In the genomic region with DNA sequence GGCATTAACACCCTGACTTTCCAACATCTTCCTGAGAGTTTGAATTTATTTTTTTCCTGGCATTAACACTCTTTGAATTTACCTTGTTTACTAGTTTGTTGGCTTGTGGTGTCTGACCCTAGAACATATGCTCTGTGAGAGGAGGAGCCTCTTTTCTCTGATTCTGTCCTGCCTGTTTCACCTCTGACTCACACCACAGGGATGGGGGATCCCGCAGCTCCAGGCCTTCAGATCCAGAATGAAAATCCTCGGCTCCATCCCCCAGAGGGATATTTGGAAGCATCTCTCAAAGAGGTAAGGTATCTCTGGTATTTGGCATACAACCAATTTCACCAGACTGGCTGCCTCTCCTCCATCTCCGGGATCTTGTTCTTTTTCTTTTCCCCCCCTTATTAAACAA, we compare ENCODE assay signal across 24 cellular contexts.
DNase-seq lines count a peak whose midpoint lies in the region; ATAC-seq and TF ChIP-seq lines count a peak whose summit lies in the region.
"Had no signal": no experiment of that assay in that cellular context is flagged by ENCODE, and none has a peak within 500 bp of the region (broad histone marks: within the 10 kb centered on the region; RNA-seq: fewer than 3 reads in every experiment).

No MANE protein-coding gene starts in this region.

- H3K14ac ChIP-seq in trophoblast cell (ENCODE audit: low read length) = no peak overlapping the region

- no CpG with 5 or more reads among the region's 3 CpGs for WGBS in trophoblast cell (ENCODE audit: extremely low coverage, insufficient coverage, insufficient read length)

- intact Hi-C loops in CD4-positive, alpha-beta T cell (cut with DNase I, micrococcal nuclease) = no loop called here

- H3K4me1 Mint-ChIP-seq in CD4-positive, alpha-beta T cell (ENCODE audit: low read depth) = no peaks in the 10 kb centered on the region
- H3K4me1 Mint-ChIP-seq in stimulated activated naive CD8-positive, alpha-beta T cell treated with anti-CD3 and anti-CD28 coated beads, Interleukin-15, amount 100 ng/mL, for 72 hours = no peaks in the 10 kb centered on the region
- H3K4me1 Mint-ChIP-seq: activated naive CD4-positive, alpha-beta T cell treated with anti-CD3 and anti-CD28 coated beads, Interleukin-2, amount 10 ng/mL, durations not matched to agents 7 days and 5 days had no signal

- H3K27me3 Mint-ChIP-seq in CD4-positive, alpha-beta T cell = no peaks in the 10 kb centered on the region
- no peaks in the 10 kb centered on the region for H3K27me3 Mint-ChIP-seq in stimulated activated naive CD8-positive, alpha-beta T cell treated with anti-CD3 and anti-CD28 coated beads, Interleukin-15, amount 100 ng/mL, for 72 hours
- H3K27me3 Mint-ChIP-seq: activated naive CD4-positive, alpha-beta T cell treated with anti-CD3 and anti-CD28 coated beads, Interleukin-2, amount 10 ng/mL, durations not matched to agents 7 days and 5 days; activated T-cell treated with anti-CD3 and anti-CD28 coated beads, Interleukin-2, amount 50 U/mL, for 24 hours had no signal

- H2BK120ac ChIP-seq in trophoblast cell (ENCODE audit: insufficient read depth, low read length, poor library complexity) = no peak overlapping the region

- H3K23ac ChIP-seq in trophoblast cell (ENCODE audit: low read length) = no peak overlapping the region

- H3K18ac ChIP-seq in trophoblast cell (ENCODE audit: low read length) = no peak overlapping the region

- ATAC-seq in CD4-positive, alpha-beta T cell (ENCODE audit: poor library complexity) = no peak
- ATAC-seq in stimulated activated naive CD8-positive, alpha-beta T cell treated with anti-CD3 and anti-CD28 coated beads, Interleukin-15, amount 100 ng/mL, for 72 hours = no peak
- ATAC-seq in GM21528 (IDR thresholded peaks at IDR 0.05; ENCODE audit: low FRiP score, unreplicated experiment) = no peak

- H3K4ac ChIP-seq in trophoblast cell (ENCODE audit: low read depth, low read length) = no peak overlapping the region

- no peak for TF ChIP-seq CTCF in fibroblast of mammary gland (conservative IDR thresholded peaks at IDR 0.05; ENCODE audit: control insufficient read depth, insufficient read depth, low read depth, low read length)
- no peak for TF ChIP-seq CTCF in CD4-positive, alpha-beta T cell (IDR thresholded peaks at IDR 0.05)

- peaks cover 4% of the 10 kb centered on the region for H3K9me3 ChIP-seq in NT2/D1 (ENCODE audit: insufficient read depth, low read length)
- H3K9me3 ChIP-seq in trophoblast cell (ENCODE audit: insufficient read depth, low read depth, low read length) = peaks cover 3% of the 10 kb centered on the region
- H3K9me3 ChIP-seq in CD4-positive, alpha-beta T cell (ENCODE audit: control insufficient read depth, low read length) = no peaks in the 10 kb centered on the region
- H3K9me3 ChIP-seq in HAP-1 = no peaks in the 10 kb centered on the region
- H3K9me3 ChIP-seq: spleen had no signal

- no peaks in the 10 kb centered on the region for H3K79me1 ChIP-seq in trophoblast cell (ENCODE audit: low read length)

- no peak overlapping the region for H3K4me2 ChIP-seq in trophoblast cell (ENCODE audit: low read length)

- no peak overlapping the region for H3K4me3 Mint-ChIP-seq in CD4-positive, alpha-beta T cell
- H3K4me3 Mint-ChIP-seq in stimulated activated naive CD8-positive, alpha-beta T cell treated with anti-CD3 and anti-CD28 coated beads, Interleukin-15, amount 100 ng/mL, for 72 hours = no peak overlapping the region
- H3K4me3 Mint-ChIP-seq: activated naive CD4-positive, alpha-beta T cell treated with anti-CD3 and anti-CD28 coated beads, Interleukin-2, amount 10 ng/mL, durations not matched to agents 7 days and 5 days; activated T-cell treated with anti-CD3 and anti-CD28 coated beads, Interleukin-2, amount 50 U/mL, for 24 hours had no signal

- H3K36me3 Mint-ChIP-seq in CD4-positive, alpha-beta T cell (ENCODE audit: low read depth) = no peaks in the 10 kb centered on the region
- H3K36me3 Mint-ChIP-seq: activated naive CD4-positive, alpha-beta T cell treated with anti-CD3 and anti-CD28 coated beads, Interleukin-2, amount 10 ng/mL, durations not matched to agents 7 days and 5 days had no signal

- no peak overlapping the region for H4K8ac ChIP-seq in trophoblast cell (ENCODE audit: low read depth, low read length)

- no peak overlapping the region for H3K4me3 ChIP-seq in NT2/D1 (ENCODE audit: insufficient read length, low read depth)
- no peak overlapping the region for H3K4me3 ChIP-seq in fibroblast of mammary gland (ENCODE audit: control insufficient read depth, low read depth, low read length)
- H3K4me3 ChIP-seq in trophoblast cell (ENCODE audit: low read depth, low read length) = no peak overlapping the region
- H3K4me3 ChIP-seq in HAP-1 = no peak overlapping the region
- H3K4me3 ChIP-seq: lung, spleen had no signal

- H3K9me3 Mint-ChIP-seq in CD4-positive, alpha-beta T cell = peaks cover 4% of the 10 kb centered on the region
- H3K9me3 Mint-ChIP-seq in stimulated activated naive CD8-positive, alpha-beta T cell treated with anti-CD3 and anti-CD28 coated beads, Interleukin-15, amount 100 ng/mL, for 72 hours = peaks cover 4 to 12% of the 10 kb centered on the region in 2 donors
- H3K9me3 Mint-ChIP-seq: activated T-cell treated with anti-CD3 and anti-CD28 coated beads, Interleukin-2, amount 50 U/mL, for 24 hours had no signal

- peak; percentile 61 for DNase-seq in ELR (ENCODE audit: low read depth)
- DNase-seq in NT2/D1 (ENCODE audit: low read depth, low spot score) = peak; percentile 33
- DNase-seq in fibroblast of mammary gland (ENCODE audit: low read depth) = peak; percentile 15
- DNase-seq in trophoblast cell = no peak
- no peak for DNase-seq in CD4-positive, alpha-beta T cell
- no peak for DNase-seq in HAP-1 (ENCODE audit: low spot score in 2 of 2)
- DNase-seq in stimulated activated naive CD8-positive, alpha-beta T cell treated with anti-CD3 and anti-CD28 coated beads, Interleukin-15, amount 100 ng/mL, for 72 hours = no peak
- DNase-seq: activated CD8-positive, alpha-beta memory T cell treated with anti-CD3 and anti-CD28 coated beads for 24 hours; activated naive CD4-positive, alpha-beta T cell treated with anti-CD3 and anti-CD28 coated beads, Interleukin-2, amount 10 ng/mL, durations not matched to agents 7 days and 5 days; activated T-cell treated with anti-CD3 and anti-CD28 coated beads, Interleukin-2, amount 50 U/mL, for 24 hours; aorta; cerebellar nuclear complex; foreskin melanocyte; hypothalamus; kidney; NCI-H1694 treated with DMSO at 0.1 percent for 48 hours; NCI-H2171 treated with DMSO at 0.1 percent for 48 hours; NCI-H526; spleen; stimulated activated CD4-positive, alpha-beta T cell treated with anti-CD3 and anti-CD28 coated beads, Interleukin-4, amount 100 ng/mL, for 24 hours; stimulated activated naive CD4-positive, alpha-beta T cell treated with Interleukin-2 at 50 U/mL for 16 hours had no signal

- H3K79me2 ChIP-seq in trophoblast cell (ENCODE audit: control insufficient read depth, insufficient read depth, low read length, poor library complexity) = no peaks in the 10 kb centered on the region

- CTCF ChIA-PET in CD4-positive, alpha-beta T cell (lab: Charles Lee) = no interaction called here

- no peak overlapping the region for H3K27ac ChIP-seq in trophoblast cell (ENCODE audit: low read depth, low read length)
- H3K27ac ChIP-seq in CD4-positive, alpha-beta T cell (ENCODE audit: low read depth, low read length) = no peak overlapping the region
- H3K27ac ChIP-seq: epithelial cell of prostate, spleen had no signal

- H2BK12ac ChIP-seq in trophoblast cell (ENCODE audit: low read length) = peak overlapping the region; percentile 5

- H3K4me1 ChIP-seq in NT2/D1 (ENCODE audit: insufficient read depth, insufficient read length) (peaks cover 3% of the 10 kb centered on the region), trophoblast cell (ENCODE audit: control insufficient read depth in 1 of 2, insufficient read depth in 2 of 2, low read length in 2 of 2) (peaks cover 2 to 5% of the 10 kb centered on the region in 2 experiments), HAP-1 (no peaks in the 10 kb centered on the region)
- H3K4me1 ChIP-seq: spleen had no signal

- no peak overlapping the region for H4K12ac ChIP-seq in trophoblast cell (ENCODE audit: low read depth, low read length)

- H3K27me3 ChIP-seq in NT2/D1 (ENCODE audit: insufficient read depth, insufficient read length) (no peaks in the 10 kb centered on the region), trophoblast cell (ENCODE audit: insufficient read depth, low read length) (no peaks in the 10 kb centered on the region), HAP-1 (ENCODE audit: low read depth) (no peaks in the 10 kb centered on the region)
- no peaks in the 10 kb centered on the region for H3K27me3 ChIP-seq in CD4-positive, alpha-beta T cell (ENCODE audit: control insufficient read depth, insufficient read depth, low read length)

- no peak overlapping the region for H2AK5ac ChIP-seq in trophoblast cell (ENCODE audit: low read length)

- H3K36me3 ChIP-seq in NT2/D1 (ENCODE audit: insufficient read depth, insufficient read length, low read length) = no peaks in the 10 kb centered on the region
- H3K36me3 ChIP-seq in trophoblast cell (ENCODE audit: control insufficient read depth in 1 of 2, insufficient read depth in 2 of 2, low read length in 2 of 2) = no peaks in the 10 kb centered on the region
- no peaks in the 10 kb centered on the region for H3K36me3 ChIP-seq in HAP-1 (replicated peaks)
- H3K36me3 ChIP-seq: spleen had no signal

- H2AFZ ChIP-seq in trophoblast cell (ENCODE audit: insufficient read depth, low read length, poor library complexity) = no peak overlapping the region

- in situ Hi-C loops in HAP-1 (cut with MboI; ENCODE audit: low sequenced_read_pairs) = no loop called here

- no peak overlapping the region for H2BK5ac ChIP-seq in trophoblast cell (ENCODE audit: low read depth, low read length, poor library complexity)

- H3K9ac ChIP-seq in NT2/D1 (ENCODE audit: insufficient read length, low read depth) (no peak overlapping the region), trophoblast cell (ENCODE audit: low read length) (no peak overlapping the region)

- no peak overlapping the region for H4K91ac ChIP-seq in trophoblast cell (ENCODE audit: low read depth, low read length)

- POLR2A ChIA-PET in CD4-positive, alpha-beta T cell (lab: Charles Lee) = no interaction called here

- no peak overlapping the region for H3K27ac Mint-ChIP-seq in CD4-positive, alpha-beta T cell
- H3K27ac Mint-ChIP-seq in stimulated activated naive CD8-positive, alpha-beta T cell treated with anti-CD3 and anti-CD28 coated beads, Interleukin-15, amount 100 ng/mL, for 72 hours = no peak overlapping the region
- H3K27ac Mint-ChIP-seq: activated naive CD4-positive, alpha-beta T cell treated with anti-CD3 and anti-CD28 coated beads, Interleukin-2, amount 10 ng/mL, durations not matched to agents 7 days and 5 days; activated T-cell treated with anti-CD3 and anti-CD28 coated beads, Interleukin-2, amount 50 U/mL, for 24 hours had no signal

Comparison
In these comparisons a context has a peak if more than half of its experiments do, and no peak if none do; other contexts are left out.
1. DNase-seq: peak in ELR (single experiment), NT2/D1 (single experiment) and fibroblast of mammary gland (single experiment); none in trophoblast cell (0 of 2), CD4-positive, alpha-beta T cell (0 of 10), HAP-1 (0 of 2) and stimulated activated naive CD8-positive, alpha-beta T cell treated with anti-CD3 and anti-CD28 coated beads, Interleukin-15, amount 100 ng/mL, for 72 hours (0 of 2).